In the genomic region with DNA sequence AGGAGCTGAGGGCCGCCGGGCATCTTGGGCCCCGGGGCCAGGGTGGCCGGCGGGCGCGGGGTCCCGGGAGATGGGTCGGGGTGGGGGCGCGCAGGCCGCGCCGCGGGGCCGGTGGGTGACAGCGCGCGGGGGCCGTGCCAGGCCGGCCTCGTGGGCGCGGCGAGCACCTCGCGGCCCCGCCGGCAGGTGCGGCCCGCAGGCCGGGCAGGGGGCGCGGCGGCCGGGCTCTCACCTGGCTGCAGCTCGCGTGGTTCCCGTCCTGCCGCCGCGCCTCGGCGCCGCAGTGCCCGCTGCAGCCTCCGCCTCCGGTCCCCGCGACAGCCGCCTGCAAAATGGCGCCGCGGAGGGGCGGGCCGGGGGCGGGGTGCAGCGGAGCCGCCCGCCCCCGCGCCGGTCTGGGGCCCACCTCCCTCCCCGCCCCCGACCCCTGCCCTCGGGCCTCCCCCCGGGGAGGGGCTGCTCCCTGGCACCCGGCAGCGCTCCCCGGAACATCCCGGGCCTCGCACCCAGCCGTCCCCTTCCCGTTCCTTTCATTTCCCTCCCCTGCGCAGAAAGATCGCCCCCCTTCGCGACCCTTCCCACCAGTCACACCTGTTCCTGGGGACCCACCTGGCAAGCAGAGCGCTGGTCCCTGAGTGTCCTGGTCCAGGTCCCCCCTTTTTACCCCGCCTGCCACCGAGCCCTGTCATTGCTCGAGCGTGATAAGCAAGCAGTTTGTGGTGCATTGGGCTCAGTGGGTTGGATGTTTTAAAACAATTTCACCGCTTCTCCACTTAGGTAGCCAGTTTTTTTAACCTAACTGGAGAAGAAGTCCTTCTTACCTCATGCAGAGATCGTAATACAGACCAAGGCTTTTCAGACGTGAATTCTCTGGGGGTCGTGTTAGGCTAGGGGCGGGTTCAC, we compare ENCODE assay signal across 8 cellular contexts. TPM values are rescaled to one million over a fixed set of nuclear protein-coding genes. Genes with fewer than 3 reads are reported as not detected.
DNase-seq lines count a peak whose midpoint lies in the region; ATAC-seq and TF ChIP-seq lines count a peak whose summit lies in the region.

A gene (minus strand): TSS at position 337 of the 903 bp plus-strand sequence. CDS start 68,948 bp downstream, outside the sequence.

- DNase-seq in T follicular helper cell (ENCODE audit: low read depth), result peak; percentile 55
- peak; percentile 66 for DNase-seq in hepatic stellate cell (ENCODE audit: low spot score)
- peak; percentile 66 for DNase-seq in retina
- no peak for DNase-seq in kidney glomerular epithelial cell (lab: John Stamatoyannopoulos, UW)
- DNase-seq in HT-29 (ENCODE audit: low spot score), result no peak

- peak; percentile 40 for ATAC-seq in HG03442 (IDR thresholded peaks at IDR 0.05; ENCODE audit: unreplicated experiment)

- H3K27ac ChIP-seq in angular gyrus (ENCODE audit: low read depth, low read length), result peak within 1 kb of the TSS; percentile 88

- H3K4me3 ChIP-seq in GM12875 (ENCODE audit: low read depth, low read length), result peak within 1 kb of the TSS; percentile 58

- TF ChIP-seq CTCF in GM12875 (IDR thresholded peaks at IDR 0.05; ENCODE audit: borderline replicate concordance, insufficient read depth, low read depth, low read length), result no peak

RNA-seq across cellular contexts. Expression of the gene that starts here (rescaled TPM):
- total RNA-seq in HT-29 (2014; rRNA removed; shearing (Covaris generic)), result 2.6 and 4.3 TPM in 2 replicates

Comparison
In these comparisons a context has a peak if more than half of its experiments do, and no peak if none do; other contexts are left out.
1. DNase-seq: peak in T follicular helper cell (single experiment), hepatic stellate cell (single experiment) and retina (single experiment); none in kidney glomerular epithelial cell (single experiment) and HT-29 (single experiment).